ENCODE assay signal across 16 cellular contexts in genomic region chr6:106056738-106057390, GRCh38. TPM values are rescaled to one million over a fixed set of nuclear protein-coding genes. Genes with fewer than 3 reads are reported as not detected.
DNase-seq lines count a peak whose midpoint lies in the region; ATAC-seq and TF ChIP-seq lines count a peak whose summit lies in the region.
"Had no signal": no experiment of that assay in that cellular context is flagged by ENCODE, and none has a peak within 500 bp of the region (broad histone marks: within the 10 kb centered on the region; RNA-seq: fewer than 3 reads in every experiment).

No MANE protein-coding gene starts in this region.

- H3K27me3 ChIP-seq in A673 (replicated peaks; ENCODE audit: insufficient read depth, low read depth, low read length, poor library complexity): no peaks in the 10 kb centered on the region
- H3K27me3 ChIP-seq in CD4-positive, CD25-positive, alpha-beta regulatory T cell (ENCODE audit: control insufficient read depth, insufficient read depth, low read length): no peaks in the 10 kb centered on the region
- peaks cover 4% of the 10 kb centered on the region for H3K27me3 ChIP-seq in hepatocyte
- H3K27me3 ChIP-seq: neutrophil had no signal

- BruUV-seq in A673 (replicated peaks; lab: Mats Ljungman, UMichigan): no TSS peak

- TF ChIP-seq CTCF in A673 (conservative IDR thresholded peaks at IDR 0.05; ENCODE audit: low read depth, low read length) (no peak), hepatocyte (IDR thresholded peaks at IDR 0.05; ENCODE audit: poor library complexity) (no peak)

- no peaks in the 10 kb centered on the region for H3K9me2 ChIP-seq in hepatocyte (replicated peaks; ENCODE audit: insufficient read depth)

- H3K4me2 ChIP-seq in hepatocyte: peak overlapping the region; percentile 73

- peak overlapping the region; percentile 4 to 74 (median 48) for H3K4me3 Mint-ChIP-seq in CD4-positive, CD25-positive, alpha-beta regulatory T cell
- H3K4me3 Mint-ChIP-seq: memory B cell; stimulated activated naive B cell treated with anti-CD40 and anti-IgM and Interleukin-4, amounts not matched to agents 10 μg/mL and 1 μg/mL and 100 μg/mL, for 72 hours had no signal

- peak overlapping the region in 1 of 3 donors; percentile 44 for H3K27ac Mint-ChIP-seq in CD4-positive, CD25-positive, alpha-beta regulatory T cell
- H3K27ac Mint-ChIP-seq: memory B cell; stimulated activated naive B cell treated with anti-CD40 and anti-IgM and Interleukin-4, amounts not matched to agents 10 μg/mL and 1 μg/mL and 100 μg/mL, for 72 hours had no signal

- no peaks in the 10 kb centered on the region for H4K20me1 ChIP-seq in hepatocyte (ENCODE audit: insufficient read depth, poor library complexity, severe bottlenecking)

- no peaks in the 10 kb centered on the region for H3K9me3 Mint-ChIP-seq in CD4-positive, CD25-positive, alpha-beta regulatory T cell
- H3K9me3 Mint-ChIP-seq: memory B cell; stimulated activated naive B cell treated with anti-CD40 and anti-IgM and Interleukin-4, amounts not matched to agents 10 μg/mL and 1 μg/mL and 100 μg/mL, for 72 hours had no signal

- H3K27ac ChIP-seq in A673 (ENCODE audit: low read depth, low read length, poor library complexity, severe bottlenecking): no peak overlapping the region
- H3K27ac ChIP-seq in CD4-positive, CD25-positive, alpha-beta regulatory T cell (ENCODE audit: insufficient read depth, low read length, poor library complexity, severe bottlenecking): peak overlapping the region; percentile 43
- peak overlapping the region; percentile 38 for H3K27ac ChIP-seq in hepatocyte
- H3K27ac ChIP-seq: neutrophil had no signal

- H3K36me3 Mint-ChIP-seq in CD4-positive, CD25-positive, alpha-beta regulatory T cell: no peaks in the 10 kb centered on the region
- H3K36me3 Mint-ChIP-seq: memory B cell; stimulated activated naive B cell treated with anti-CD40 and anti-IgM and Interleukin-4, amounts not matched to agents 10 μg/mL and 1 μg/mL and 100 μg/mL, for 72 hours had no signal

- H3K4me1 Mint-ChIP-seq in CD4-positive, CD25-positive, alpha-beta regulatory T cell: peaks cover 11 to 34% (median 26%) of the 10 kb centered on the region in 4 donors
- H3K4me1 Mint-ChIP-seq: memory B cell; stimulated activated naive B cell treated with anti-CD40 and anti-IgM and Interleukin-4, amounts not matched to agents 10 μg/mL and 1 μg/mL and 100 μg/mL, for 72 hours had no signal

- DNase-seq in A673 (ENCODE audit: low spot score) (peak; percentile 56), NCI-H2107 treated with DMSO at 0.1 percent for 48 hours (lab: John Stamatoyannopoulos, UW; ENCODE audit: unreplicated experiment) (peak; percentile 38), hepatocyte (ENCODE audit: low spot score) (no peak), UCSD-AML1 (lab: John Stamatoyannopoulos, UW; ENCODE audit: unreplicated experiment) (no peak), NCI-H2081 (lab: John Stamatoyannopoulos, UW) (no peak)
- no peak for DNase-seq in CD4-positive, CD25-positive, alpha-beta regulatory T cell
- DNase-seq: activated CD4-positive, alpha-beta T cell treated with anti-CD3 and anti-CD28 coated beads, Interleukin-2, amount 50 U/mL, for 48 hours; erythroblast; NCI-H524; RPMI8226; stimulated activated naive B cell treated with anti-CD40 and anti-IgM and Interleukin-4, amounts not matched to agents 10 μg/mL and 1 μg/mL and 100 μg/mL, for 72 hours had no signal

- 36% methylated on average over 1 of the region's 1 CpG for WGBS in hepatocyte (ENCODE audit: low lambda C conversion rate, missing lambda C conversion rate)

- CTCF ChIA-PET in A673 (lab: Charles Lee): no interaction called here

- H3K4me3 ChIP-seq in A673 (ENCODE audit: low read depth, low read length, poor library complexity, severe bottlenecking): no peak overlapping the region
- peak overlapping the region; percentile 68 for H3K4me3 ChIP-seq in CD4-positive, CD25-positive, alpha-beta regulatory T cell (ENCODE audit: low read depth, low read length)
- H3K4me3 ChIP-seq in hepatocyte: no peak overlapping the region
- H3K4me3 ChIP-seq: GM12878, skin epidermis had no signal

- intact Hi-C loops in A673 (cut with micrococcal nuclease; ENCODE audit: unreplicated experiment): no loop called here

- ATAC-seq in CD4-positive, CD25-positive, alpha-beta regulatory T cell (ENCODE audit: low read depth in 2 of 2): no peak
- no peak for ATAC-seq in activated CD4-positive, CD25-positive, alpha-beta regulatory T cell treated with anti-CD3 and anti-CD28 coated beads, Interleukin-2, amount 50 U/mL, for 24 hours
- ATAC-seq: GM12878; stimulated activated naive B cell treated with anti-CD40 and anti-IgM and Interleukin-4, amounts not matched to agents 10 μg/mL and 1 μg/mL and 100 μg/mL, for 72 hours had no signal

- H2AFZ ChIP-seq in hepatocyte: no peak overlapping the region

- peaks cover 4% of the 10 kb centered on the region for H3K27me3 Mint-ChIP-seq in CD4-positive, CD25-positive, alpha-beta regulatory T cell
- H3K27me3 Mint-ChIP-seq: memory B cell had no signal

- H3K36me3 ChIP-seq in A673 (ENCODE audit: insufficient read depth, low read length, poor library complexity, severe bottlenecking) (no peaks in the 10 kb centered on the region), hepatocyte (replicated peaks; ENCODE audit: insufficient read depth, low read depth) (no peaks in the 10 kb centered on the region)
- H3K36me3 ChIP-seq in CD4-positive, CD25-positive, alpha-beta regulatory T cell (ENCODE audit: control insufficient read depth, insufficient read depth, low read length): no peaks in the 10 kb centered on the region
- H3K36me3 ChIP-seq: neutrophil had no signal

- peaks cover 39% of the 10 kb centered on the region for H3K79me2 ChIP-seq in hepatocyte

- H3K9me3 ChIP-seq in A673 (ENCODE audit: low read depth, low read length, poor library complexity, severe bottlenecking) (no peaks in the 10 kb centered on the region), hepatocyte (ENCODE audit: low read depth) (no peaks in the 10 kb centered on the region)
- H3K9me3 ChIP-seq in CD4-positive, CD25-positive, alpha-beta regulatory T cell (ENCODE audit: control insufficient read depth in 2 of 2, low read length in 2 of 2): no peaks in the 10 kb centered on the region
- H3K9me3 ChIP-seq: neutrophil had no signal

- H3K4me1 ChIP-seq in A673 (ENCODE audit: insufficient read depth, low read length, poor library complexity, severe bottlenecking) (peaks cover 18% of the 10 kb centered on the region), hepatocyte (ENCODE audit: insufficient read depth) (peaks cover 14% of the 10 kb centered on the region)
- peaks cover 21% of the 10 kb centered on the region for H3K4me1 ChIP-seq in CD4-positive, CD25-positive, alpha-beta regulatory T cell (ENCODE audit: control insufficient read depth, insufficient read depth, low read length, poor library complexity, severe bottlenecking)

- POLR2A ChIA-PET in A673 (lab: Charles Lee; ENCODE audit: low non-redundant PET): no interaction called here

RNA-seq across cellular contexts. Expression of gene PRDM1, which starts 29.3 kb away (rescaled TPM):
- total RNA-seq in A673 (2021) (not detected in 2 replicates), hepatocyte (19.1 and 19.3 TPM in 2 replicates)
- total RNA-seq in CD4-positive, CD25-positive, alpha-beta regulatory T cell: 327 TPM
- 10 to 100 TPM; 48.6 to 71.6 (median 64.7) TPM for polyA plus RNA-seq in CD4-positive, CD25-positive, alpha-beta regulatory T cell
- 13.4 and 18.0 TPM in 2 replicates for polyA plus RNA-seq in hepatocyte

Comparison
In these comparisons a context has a peak if more than half of its experiments do, and no peak if none do; other contexts are left out.
1. DNase-seq: peak in A673 (single experiment) and NCI-H2107 treated with DMSO at 0.1 percent for 48 hours (single experiment); none in CD4-positive, CD25-positive, alpha-beta regulatory T cell (0 of 3), hepatocyte (single experiment), UCSD-AML1 (single experiment) and NCI-H2081 (0 of 2).
2. RNA of gene PRDM1, which starts 29.3 kb away (total RNA-seq): 327 TPM in CD4-positive, CD25-positive, alpha-beta regulatory T cell (single experiment) and 19.1 to 19.3 TPM in hepatocyte; not detected in A673; every median in the first group is over 10 times any median in the second.